In the genomic region with DNA sequence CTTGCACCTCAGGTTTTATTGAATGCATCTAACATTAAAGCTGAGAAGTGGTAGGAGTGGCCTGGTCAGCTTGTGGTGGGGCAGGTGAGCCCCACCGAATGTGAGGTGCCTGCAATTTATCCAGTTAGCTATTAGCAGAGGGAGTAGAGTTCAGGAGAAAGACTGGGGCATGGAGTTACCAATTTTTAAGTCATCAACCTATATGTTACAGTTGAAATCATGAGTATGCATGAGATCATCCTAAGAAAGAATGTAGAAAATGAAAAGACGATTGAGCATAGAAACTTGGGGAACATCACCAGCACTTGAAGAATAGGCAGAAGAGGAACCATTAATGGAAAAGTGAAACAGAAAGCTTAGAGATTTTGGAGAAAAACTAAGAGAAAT, we compare ENCODE assay signal across 19 cellular contexts. TPM values are rescaled to one million over a fixed set of nuclear protein-coding genes. Genes with fewer than 3 reads are reported as not detected.
DNase-seq lines count a peak whose midpoint lies in the region; ATAC-seq and TF ChIP-seq lines count a peak whose summit lies in the region.
"Had no signal": no experiment of that assay in that cellular context is flagged by ENCODE, and none has a peak within 500 bp of the region (broad histone marks: within the 10 kb centered on the region; RNA-seq: fewer than 3 reads in every experiment).

No MANE protein-coding gene starts in this region.

- H3K4me1 Mint-ChIP-seq in activated CD8-positive, alpha-beta T cell treated with anti-CD3 and anti-CD28 coated beads, Interleukin-2, amount 10 ng/mL, durations not matched to agents 7 days and 5 days (ENCODE audit: low read depth) = peaks cover 10% of the 10 kb centered on the region
- peaks cover 7% of the 10 kb centered on the region for H3K4me1 Mint-ChIP-seq in activated CD8-positive, alpha-beta T cell treated with anti-CD3 and anti-CD28 coated beads for 36 hours (ENCODE audit: low read depth)
- H3K4me1 Mint-ChIP-seq: mesothelial cell of epicardium had no signal

- peak overlapping the region in 3 of 5 donors; percentile 7 to 34 (median 17) for H3K27ac ChIP-seq in stomach
- peak overlapping the region in 1 of 5 donors; percentile 35 for H3K27ac ChIP-seq in adrenal gland
- H3K27ac ChIP-seq in A673 (ENCODE audit: low read depth, low read length, poor library complexity, severe bottlenecking) = no peak overlapping the region
- H3K27ac ChIP-seq: A549, brain microvascular endothelial cell, parathyroid adenoma had no signal

- in situ Hi-C loops in astrocyte of the spinal cord (cut with HindIII; ENCODE audit: low sequenced_read_pairs) = no loop called here

- H3K36me3 ChIP-seq in stomach = no peaks in the 10 kb centered on the region
- no peaks in the 10 kb centered on the region for H3K36me3 ChIP-seq in adrenal gland (replicated peaks in 1 of 2)
- H3K36me3 ChIP-seq in A673 (ENCODE audit: insufficient read depth, low read length, poor library complexity, severe bottlenecking) = no peaks in the 10 kb centered on the region
- H3K36me3 ChIP-seq: brain microvascular endothelial cell had no signal

- peak; percentile 8 for ATAC-seq in activated CD8-positive, alpha-beta T cell treated with anti-CD3 and anti-CD28 coated beads, Interleukin-2, amount 10 ng/mL, durations not matched to agents 7 days and 5 days
- ATAC-seq in activated CD8-positive, alpha-beta T cell treated with anti-CD3 and anti-CD28 coated beads for 36 hours = no peak
- peak; percentile 17 for ATAC-seq in HG03342 (IDR thresholded peaks at IDR 0.05; ENCODE audit: unreplicated experiment)

- H3K36me3 Mint-ChIP-seq in activated CD8-positive, alpha-beta T cell treated with anti-CD3 and anti-CD28 coated beads, Interleukin-2, amount 10 ng/mL, durations not matched to agents 7 days and 5 days (ENCODE audit: low read depth) = no peaks in the 10 kb centered on the region
- H3K36me3 Mint-ChIP-seq in activated CD8-positive, alpha-beta T cell treated with anti-CD3 and anti-CD28 coated beads for 36 hours (ENCODE audit: low read depth) = no peaks in the 10 kb centered on the region

- no peak for TF ChIP-seq CTCF in activated CD8-positive, alpha-beta T cell treated with anti-CD3 and anti-CD28 coated beads for 36 hours (IDR thresholded peaks at IDR 0.05)
- TF ChIP-seq CTCF in astrocyte of the spinal cord (IDR thresholded peaks at IDR 0.05; ENCODE audit: low read depth, low read length) (no peak), stomach (IDR thresholded peaks at IDR 0.05) (no peak), adrenal gland (IDR thresholded peaks at IDR 0.05) (no peak), A673 (conservative IDR thresholded peaks at IDR 0.05; ENCODE audit: low read depth, low read length) (no peak)

- peaks cover 0 to 7% (median 4%) of the 10 kb centered on the region in 4 donors for H3K9me3 ChIP-seq in stomach
- H3K9me3 ChIP-seq in adrenal gland (replicated peaks in 1 of 3) = no peaks in the 10 kb centered on the region
- no peaks in the 10 kb centered on the region for H3K9me3 ChIP-seq in A673 (ENCODE audit: low read depth, low read length, poor library complexity, severe bottlenecking)

- DNase-seq in activated CD8-positive, alpha-beta T cell treated with anti-CD3 and anti-CD28 coated beads, Interleukin-2, amount 10 ng/mL, durations not matched to agents 7 days and 5 days = no peak
- no peak for DNase-seq in activated CD8-positive, alpha-beta T cell treated with anti-CD3 and anti-CD28 coated beads for 36 hours
- DNase-seq in astrocyte of the spinal cord (ENCODE audit: low read depth, low spot score) = peak; percentile 15
- no peak for DNase-seq in stomach
- DNase-seq in germinal center (ENCODE audit: low spot score) = no peak
- no peak for DNase-seq in adrenal gland
- no peak for DNase-seq in A673 (ENCODE audit: low spot score)
- DNase-seq: activated gamma-delta T cell; brain microvascular endothelial cell; DMS79; effector memory CD8-positive, alpha-beta T cell; GOT3; NCI-H1105 treated with DMSO at 0.1 percent for 48 hours; NCI-H510A treated with DMSO at 0.1 percent for 48 hours; trophoblast cell had no signal

- H3K27me3 Mint-ChIP-seq in activated CD8-positive, alpha-beta T cell treated with anti-CD3 and anti-CD28 coated beads, Interleukin-2, amount 10 ng/mL, durations not matched to agents 7 days and 5 days (ENCODE audit: low read depth) = peaks cover under 1% of the 10 kb centered on the region
- no peaks in the 10 kb centered on the region for H3K27me3 Mint-ChIP-seq in activated CD8-positive, alpha-beta T cell treated with anti-CD3 and anti-CD28 coated beads for 36 hours

- 66 to 87% (median 83%) methylated on average over 2 of the region's 2 CpGs for WGBS in stomach, 5 donors
- WGBS in adrenal gland, 4 donors = 57 to 77% (median 69%) methylated on average over 2 of the region's 2 CpGs

- no peaks in the 10 kb centered on the region for H3K9me3 Mint-ChIP-seq in activated CD8-positive, alpha-beta T cell treated with anti-CD3 and anti-CD28 coated beads, Interleukin-2, amount 10 ng/mL, durations not matched to agents 7 days and 5 days (ENCODE audit: insufficient read depth)
- H3K9me3 Mint-ChIP-seq in activated CD8-positive, alpha-beta T cell treated with anti-CD3 and anti-CD28 coated beads for 36 hours = peaks cover 8% of the 10 kb centered on the region
- H3K9me3 Mint-ChIP-seq: effector memory CD8-positive, alpha-beta T cell had no signal

- TF ChIP-seq POLR2A in stomach (IDR thresholded peaks at IDR 0.05) (no peak), adrenal gland (IDR thresholded peaks at IDR 0.05) (no peak)

- no TSS peak for BruUV-seq in A673 (replicated peaks; lab: Mats Ljungman, UMichigan)

- H3K4me3 Mint-ChIP-seq in activated CD8-positive, alpha-beta T cell treated with anti-CD3 and anti-CD28 coated beads, Interleukin-2, amount 10 ng/mL, durations not matched to agents 7 days and 5 days = no peak overlapping the region
- H3K4me3 Mint-ChIP-seq in activated CD8-positive, alpha-beta T cell treated with anti-CD3 and anti-CD28 coated beads for 36 hours = no peak overlapping the region
- H3K4me3 Mint-ChIP-seq: effector memory CD8-positive, alpha-beta T cell; mesothelial cell of epicardium had no signal

- H3K27me3 ChIP-seq in stomach = no peaks in the 10 kb centered on the region
- H3K27me3 ChIP-seq in adrenal gland = no peaks in the 10 kb centered on the region
- H3K27me3 ChIP-seq in A673 (replicated peaks; ENCODE audit: insufficient read depth, low read depth, low read length, poor library complexity) = no peaks in the 10 kb centered on the region
- H3K27me3 ChIP-seq: brain microvascular endothelial cell had no signal

- H3K27ac Mint-ChIP-seq in activated CD8-positive, alpha-beta T cell treated with anti-CD3 and anti-CD28 coated beads, Interleukin-2, amount 10 ng/mL, durations not matched to agents 7 days and 5 days = no peak overlapping the region
- H3K27ac Mint-ChIP-seq in activated CD8-positive, alpha-beta T cell treated with anti-CD3 and anti-CD28 coated beads for 36 hours = no peak overlapping the region
- H3K27ac Mint-ChIP-seq: effector memory CD8-positive, alpha-beta T cell; mesothelial cell of epicardium had no signal

- POLR2A ChIA-PET in activated CD8-positive, alpha-beta T cell treated with anti-CD3 and anti-CD28 coated beads, Interleukin-2, amount 10 ng/mL, durations not matched to agents 7 days and 5 days (lab: Charles Lee) = interaction anchor here (2.0 to 5.4 kb wide), 2 partner anchors 139 to 291 kb away, joined by 5 to 26 read pairs; a partner anchor contains a TSS
- POLR2A ChIA-PET in activated CD8-positive, alpha-beta T cell treated with anti-CD3 and anti-CD28 coated beads for 36 hours (lab: Charles Lee) = interaction anchor here (1.0 kb wide), 2 partner anchors 72 to 290 kb away, joined by 3 read pairs; a partner anchor contains a TSS
- POLR2A ChIA-PET in A673 (lab: Charles Lee; ENCODE audit: low non-redundant PET) = no interaction called here

- intact Hi-C loops in activated CD8-positive, alpha-beta T cell treated with anti-CD3 and anti-CD28 coated beads for 36 hours (cut with micrococcal nuclease) = loop anchor here (2.0 to 10.0 kb wide), 3 partner anchors 294 to 530 kb away; no protein-coding TSS in a partner anchor
- intact Hi-C loops in stomach (cut with DNase I; ENCODE audit: low total_unique reads) = no loop called here
- intact Hi-C loops in adrenal gland (cut with DNase I) = loop anchor here (2.0 to 10.0 kb wide), 4 partner anchors 130 to 318 kb away; a partner anchor contains a TSS
- intact Hi-C loops in A673 (cut with micrococcal nuclease; ENCODE audit: unreplicated experiment) = loop anchor here (5.0 kb wide), 3 partner anchors 137 to 527 kb away; no protein-coding TSS in a partner anchor

- H3K4me1 ChIP-seq in stomach = peaks cover 0 to 26% (median 9%) of the 10 kb centered on the region in 4 donors
- peaks cover 0 to 13% of the 10 kb centered on the region in 2 donors for H3K4me1 ChIP-seq in adrenal gland (replicated peaks in 1 of 2)
- H3K4me1 ChIP-seq in A673 (ENCODE audit: insufficient read depth, low read length, poor library complexity, severe bottlenecking) = no peaks in the 10 kb centered on the region
- H3K4me1 ChIP-seq: parathyroid adenoma had no signal

- H3K4me3 ChIP-seq in astrocyte of the spinal cord (ENCODE audit: low read depth, low read length) (no peak overlapping the region), stomach (no peak overlapping the region), adrenal gland (no peak overlapping the region), A673 (ENCODE audit: low read depth, low read length, poor library complexity, severe bottlenecking) (no peak overlapping the region)
- H3K4me3 ChIP-seq: A549 had no signal

- no peak for TF ChIP-seq EP300 in stomach (IDR thresholded peaks at IDR 0.05)

- CTCF ChIA-PET in activated CD8-positive, alpha-beta T cell treated with anti-CD3 and anti-CD28 coated beads, Interleukin-2, amount 10 ng/mL, durations not matched to agents 7 days and 5 days (lab: Charles Lee) = interaction anchor here (0.8 to 9.1 kb wide), 14 partner anchors 8 to 503 kb away, joined by 3 to 177 read pairs (median 5); a partner anchor contains a TSS
- CTCF ChIA-PET in activated CD8-positive, alpha-beta T cell treated with anti-CD3 and anti-CD28 coated beads for 36 hours (lab: Charles Lee) = interaction anchor here (0.6 to 10.0 kb wide), 7 partner anchors 71 to 503 kb away, joined by 3 to 157 read pairs (median 4); a partner anchor contains a TSS
- CTCF ChIA-PET in A673 (lab: Charles Lee) = interaction anchor here (0.7 to 1.1 kb wide), 2 partner anchors 293 to 384 kb away, joined by 3 to 9 read pairs; no protein-coding TSS in a partner anchor

RNA-seq across cellular contexts. Expression of a gene that starts 36.5 kb away (rescaled TPM):
- total RNA-seq in activated CD8-positive, alpha-beta T cell treated with anti-CD3 and anti-CD28 coated beads, Interleukin-2, amount 10 ng/mL, durations not matched to agents 7 days and 5 days = not detected
- total RNA-seq in activated CD8-positive, alpha-beta T cell treated with anti-CD3 and anti-CD28 coated beads for 36 hours = not detected
- total RNA-seq in stomach = not detected
- polyA plus RNA-seq in stomach = under 1 TPM; 0.20 to 0.92 (median 0.25) TPM
- under 1 TPM in 4 of 8 donors, not detected in 4; 0.24 to 0.61 (median 0.33) TPM for total RNA-seq in adrenal gland
- polyA plus RNA-seq in adrenal gland = 1 to 10 TPM in 1 of 3 donors, under 1 TPM in 2; 0.10 to 1.2 (median 0.31) TPM
- not detected in 2 replicates for total RNA-seq in A673 (2021)
- total RNA-seq: mesothelial cell of epicardium had no signal
- polyA plus RNA-seq: A549 had no signal

RNA-seq across cellular contexts. Expression of a gene that starts 44.3 kb away (rescaled TPM):
- 10 to 100 TPM; 41.6 to 44.1 TPM for total RNA-seq in activated CD8-positive, alpha-beta T cell treated with anti-CD3 and anti-CD28 coated beads, Interleukin-2, amount 10 ng/mL, durations not matched to agents 7 days and 5 days
- total RNA-seq in activated CD8-positive, alpha-beta T cell treated with anti-CD3 and anti-CD28 coated beads for 36 hours = 10 to 100 TPM; 61.9 to 64.1 TPM
- 10 to 100 TPM in 4 of 5 donors, 1 to 10 TPM in 1; 7.6 to 40.8 (median 21.9) TPM for total RNA-seq in stomach
- 10 to 100 TPM; 22.4 to 34.7 (median 29.3) TPM for polyA plus RNA-seq in stomach
- total RNA-seq in adrenal gland = 10 to 100 TPM; 23.4 to 30.8 (median 26.8) TPM
- polyA plus RNA-seq in adrenal gland = 10 to 100 TPM; 12.4 to 66.9 (median 21.5) TPM
- total RNA-seq in A673 (2021) = 53.4 and 56.7 TPM in 2 replicates
